29 cellular contexts compared by ENCODE assay signal in genomic region chr4:100852326-100852725, GRCh38.
"Had no signal": no experiment of that assay in that cellular context is flagged by ENCODE, and none has a peak within 500 bp of the region (broad histone marks: within the 10 kb centered on the region; RNA-seq: fewer than 3 reads in every experiment).

No MANE protein-coding gene starts in this region.

- H3K36me3 ChIP-seq: colonic mucosa, esophagus muscularis mucosa, esophagus squamous epithelium, gastrocnemius medialis, gastroesophageal sphincter, heart left ventricle, heart right ventricle had no signal

- H3K9me3 ChIP-seq: colonic mucosa, esophagus muscularis mucosa, esophagus squamous epithelium, gastrocnemius medialis, gastroesophageal sphincter, heart left ventricle, heart right ventricle had no signal

- ATAC-seq: effector memory CD8-positive, alpha-beta T cell; foreskin keratinocyte; gastrocnemius medialis; gastroesophageal sphincter; heart left ventricle; heart right ventricle had no signal

- H3K9me3 Mint-ChIP-seq: effector memory CD8-positive, alpha-beta T cell; endodermal cell had no signal

- DNase-seq: colonic mucosa; cortex of kidney; dermis blood vessel endothelial cell; dorsolateral prefrontal cortex; effector CD4-positive, alpha-beta T cell; effector CD8-positive, alpha-beta T cell; effector memory CD4-positive, alpha-beta T cell; effector memory CD8-positive, alpha-beta T cell; endodermal cell; erythroblast; esophagus squamous epithelium; foreskin fibroblast; foreskin melanocyte; gastrocnemius medialis; glutamatergic neuron; head of caudate nucleus; heart left ventricle; heart right ventricle had no signal

- H3K27ac ChIP-seq: colonic mucosa, coronary artery, dorsolateral prefrontal cortex, epithelial cell of prostate, esophagus muscularis mucosa, esophagus squamous epithelium, foreskin keratinocyte, gastrocnemius medialis, gastroesophageal sphincter, heart left ventricle, heart right ventricle, hepatocyte had no signal

- H3K27me3 Mint-ChIP-seq: dendritic cell treated with granulocyte-macrophage colony-stimulating factor and Interleukin-4, amounts not matched to agents 40 ng/mL and 50 ng/mL, for 4 days; effector memory CD8-positive, alpha-beta T cell had no signal

- H3K4me3 ChIP-seq: colonic mucosa, coronary artery, dorsolateral prefrontal cortex, esophagus muscularis mucosa, esophagus squamous epithelium, gastrocnemius medialis, gastroesophageal sphincter, heart left ventricle, heart right ventricle, hepatocyte had no signal

- H2AFZ ChIP-seq: hepatocyte had no signal

- H3K4me2 ChIP-seq: hepatocyte had no signal

- H3K27ac Mint-ChIP-seq: dendritic cell treated with granulocyte-macrophage colony-stimulating factor and Interleukin-4, amounts not matched to agents 40 ng/mL and 50 ng/mL, for 4 days; effector memory CD8-positive, alpha-beta T cell; endodermal cell had no signal

- FAIRE-seq: colon, endometrium, endothelial cell of umbilical vein, frontal cortex had no signal

- H3K4me3 Mint-ChIP-seq: dendritic cell treated with granulocyte-macrophage colony-stimulating factor and Interleukin-4, amounts not matched to agents 40 ng/mL and 50 ng/mL, for 4 days; effector memory CD8-positive, alpha-beta T cell; endodermal cell had no signal

- H3K4me1 ChIP-seq: colonic mucosa, esophagus squamous epithelium, foreskin keratinocyte, gastrocnemius medialis, gastroesophageal sphincter, heart left ventricle, heart right ventricle had no signal

- H3K27me3 ChIP-seq: colonic mucosa, dorsolateral prefrontal cortex, esophagus muscularis mucosa, esophagus squamous epithelium, foreskin keratinocyte, gastrocnemius medialis, gastroesophageal sphincter, heart left ventricle, heart right ventricle, hepatocyte had no signal

- H3K79me2 ChIP-seq: hepatocyte had no signal
